1 cellular context compared by ENCODE assay signal in genomic region chr12:47735649-47736048, GRCh38.
TF ChIP-seq lines count a peak whose summit lies in the region.

No MANE protein-coding gene starts in this region.

TF ChIP-seq in GM23338, 12 proteins besides CTCF, POLR2A, EP300 and RAD21 (continued from another document):
- no peak for TF ChIP-seq REST (IDR thresholded peaks at IDR 0.05; ENCODE audit: unreplicated experiment)
- no peak for TF ChIP-seq JUNB (IDR thresholded peaks at IDR 0.05; ENCODE audit: unreplicated experiment)
- no peak for TF ChIP-seq CREB1 (CRISPR knock-in tag; IDR thresholded peaks at IDR 0.05; ENCODE audit: low read depth)
- no peak for TF ChIP-seq EZH2phosphoT487 (IDR thresholded peaks at IDR 0.05; ENCODE audit: unreplicated experiment)
- TF ChIP-seq POLR2AphosphoS5 (IDR thresholded peaks at IDR 0.05; ENCODE audit: low read depth) = no peak
- no peak for TF ChIP-seq EZH2 (IDR thresholded peaks at IDR 0.05; ENCODE audit: low read depth, unreplicated experiment)
- TF ChIP-seq STAT1 (IDR thresholded peaks at IDR 0.05; ENCODE audit: unreplicated experiment) = no peak
- TF ChIP-seq ZNF462 (CRISPR knock-in tag; IDR thresholded peaks at IDR 0.05) = no peak
- no peak for TF ChIP-seq ZNF331 (CRISPR knock-in tag; IDR thresholded peaks at IDR 0.05; ENCODE audit: low read depth)
- no peak for TF ChIP-seq ETS1 (IDR thresholded peaks at IDR 0.05)
